ENCODE assay signal across 1 cellular context in the genomic region with DNA sequence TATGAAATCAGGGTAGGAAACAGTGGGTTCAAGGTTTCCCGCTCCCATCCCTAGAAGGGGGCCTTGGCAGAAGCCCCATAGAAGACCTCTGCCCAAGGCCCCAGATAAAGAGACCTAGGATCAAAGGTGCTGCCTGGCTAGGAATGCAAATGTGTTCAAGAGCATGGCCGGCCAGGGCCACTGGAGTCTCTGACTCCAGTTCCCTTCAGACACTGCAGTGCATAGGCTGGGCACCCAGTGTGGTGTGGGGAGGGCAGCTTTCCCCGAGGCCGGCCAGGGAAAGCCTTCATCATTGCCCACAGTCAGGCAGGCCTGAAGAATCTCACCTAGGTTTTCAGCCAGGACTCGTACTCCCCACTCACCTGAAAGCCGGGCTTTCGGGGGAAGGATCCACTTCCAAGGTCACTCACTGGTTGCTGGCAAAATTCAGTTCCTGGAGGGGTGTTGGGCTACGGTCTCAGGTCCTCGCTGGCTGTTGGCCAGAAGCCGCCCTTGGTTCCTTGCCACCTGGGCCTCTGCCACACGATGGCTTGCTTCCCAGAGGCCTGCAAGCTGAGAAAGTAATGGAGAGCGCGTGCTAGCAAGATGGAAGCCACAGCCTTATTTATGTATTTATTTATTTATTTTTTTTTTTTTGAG.
TF ChIP-seq lines count a peak whose summit lies in the region.

No MANE protein-coding gene starts in this region.

TF ChIP-seq in A549, 52 proteins besides CTCF, POLR2A, EP300 and RAD21 (continued from another document):
- no peak for TF ChIP-seq ZFP36 (IDR thresholded peaks at IDR 0.05; ENCODE audit: borderline replicate concordance, partially characterized antibody)
